8 cellular contexts compared by ENCODE assay signal in genomic region chr1:214603819-214604252, GRCh38. TPM values are rescaled to one million over a fixed set of nuclear protein-coding genes. Genes with fewer than 3 reads are reported as not detected.
DNase-seq lines count a peak whose midpoint lies in the region; ATAC-seq, FAIRE-seq and TF ChIP-seq lines count a peak whose summit lies in the region.

No MANE protein-coding gene starts in this region.

- H2AFZ ChIP-seq in astrocyte (ENCODE audit: low read depth, low read length): peak overlapping the region; percentile 80

- peak overlapping the region; percentile 93 for H3K4me2 ChIP-seq in astrocyte (ENCODE audit: low read length)

- no peak for ATAC-seq in memory B cell (ENCODE audit: low read depth)
- no peak for ATAC-seq in GM21529 (IDR thresholded peaks at IDR 0.05; ENCODE audit: unreplicated experiment)

- H3K4me3 ChIP-seq in LNCaP clone FGC (ENCODE audit: low read depth, low read length): peak overlapping the region; percentile 65
- peak overlapping the region; percentile 96 for H3K4me3 ChIP-seq in astrocyte (ENCODE audit: insufficient read depth, low read depth, low read length)

- FAIRE-seq in astrocyte (lab: Jason Lieb, UNC): no peak

- H3K36me3 Mint-ChIP-seq in astrocyte (ENCODE audit: low read depth, unreplicated experiment): peaks cover 2% of the 10 kb centered on the region
- H3K36me3 Mint-ChIP-seq in memory B cell: no peaks in the 10 kb centered on the region

- H3K4me3 Mint-ChIP-seq in astrocyte (ENCODE audit: unreplicated experiment) (peak overlapping the region; percentile 96), memory B cell (peak overlapping the region; percentile 94)

- peak overlapping the region; percentile 78 for H3K27ac ChIP-seq in astrocyte (ENCODE audit: low read depth, low read length)

- intact Hi-C loops in cardiac septum (cut with DNase I): no loop called here

- peaks cover 3% of the 10 kb centered on the region for H3K4me1 Mint-ChIP-seq in astrocyte (ENCODE audit: low read depth, unreplicated experiment)
- peaks cover 2% of the 10 kb centered on the region for H3K4me1 Mint-ChIP-seq in memory B cell

- no peaks in the 10 kb centered on the region for H3K27me3 ChIP-seq in astrocyte (ENCODE audit: insufficient read depth, low read length)

- no peaks in the 10 kb centered on the region for H3K36me3 ChIP-seq in ES-I3 (ENCODE audit: insufficient read depth, low read length)
- no peaks in the 10 kb centered on the region for H3K36me3 ChIP-seq in astrocyte (ENCODE audit: insufficient read depth, low read length)

- H3K9ac ChIP-seq in ES-I3 (ENCODE audit: low read depth, low read length) (peak overlapping the region; percentile 92), astrocyte (ENCODE audit: low read length) (peak overlapping the region; percentile 90)

- H3K9me3 Mint-ChIP-seq in astrocyte (ENCODE audit: unreplicated experiment): no peaks in the 10 kb centered on the region
- no peaks in the 10 kb centered on the region for H3K9me3 Mint-ChIP-seq in memory B cell

- TF ChIP-seq CTCF in LNCaP clone FGC (IDR thresholded peaks at IDR 0.05; ENCODE audit: control insufficient read depth, extremely low read depth, insufficient read depth) (no peak), astrocyte (IDR thresholded peaks at IDR 0.05; ENCODE audit: insufficient read depth, low read depth, low read length) (no peak)

- H3K27ac Mint-ChIP-seq in astrocyte (ENCODE audit: unreplicated experiment) (peak overlapping the region; percentile 84), memory B cell (peak overlapping the region; percentile 48)

- no peaks in the 10 kb centered on the region for H3K27me3 Mint-ChIP-seq in astrocyte (ENCODE audit: low read depth, unreplicated experiment)
- no peaks in the 10 kb centered on the region for H3K27me3 Mint-ChIP-seq in memory B cell

- DNase-seq in LNCaP clone FGC (ENCODE audit: low read depth) (no peak), astrocyte (ENCODE audit: low read depth) (no peak), memory B cell (ENCODE audit: low spot score in 2 of 2) (no peak), inferior parietal cortex (ENCODE audit: extremely low spot score) (no peak), NCI-H187 (lab: John Stamatoyannopoulos, UW) (no peak), cardiac septum (ENCODE audit: low spot score) (no peak)

- peaks cover 55% of the 10 kb centered on the region for H3K79me2 ChIP-seq in astrocyte (ENCODE audit: insufficient read depth, low read length)

- no peaks in the 10 kb centered on the region for H4K20me1 ChIP-seq in astrocyte (ENCODE audit: insufficient read depth, low read length)

- 0 out of 2 replicates have a peak, but pooled peaks cover 3% of the 10 kb centered on the region for H3K4me1 ChIP-seq in ES-I3 (ENCODE audit: insufficient read depth, low read length)
- H3K4me1 ChIP-seq in astrocyte (ENCODE audit: insufficient read depth, low read length): peaks cover 10% of the 10 kb centered on the region

- H3K9me3 ChIP-seq in ES-I3 (ENCODE audit: control insufficient read depth, insufficient read depth, low read length): no peaks in the 10 kb centered on the region
- H3K9me3 ChIP-seq in astrocyte (ENCODE audit: insufficient read depth, low read depth, low read length): no peaks in the 10 kb centered on the region

RNA-seq across cellular contexts. Expression of gene CENPF, which starts 0.8 kb away (rescaled TPM):
- total RNA-seq in astrocyte (12.3 and 22.9 TPM in 2 replicates), cardiac septum (0.67 TPM)

RNA-seq across cellular contexts. Expression of gene PTPN14, which starts 52.4 kb away (rescaled TPM):
- total RNA-seq in astrocyte: 154 and 177 TPM in 2 replicates
- 67.7 TPM for total RNA-seq in cardiac septum
